In the genomic region with DNA sequence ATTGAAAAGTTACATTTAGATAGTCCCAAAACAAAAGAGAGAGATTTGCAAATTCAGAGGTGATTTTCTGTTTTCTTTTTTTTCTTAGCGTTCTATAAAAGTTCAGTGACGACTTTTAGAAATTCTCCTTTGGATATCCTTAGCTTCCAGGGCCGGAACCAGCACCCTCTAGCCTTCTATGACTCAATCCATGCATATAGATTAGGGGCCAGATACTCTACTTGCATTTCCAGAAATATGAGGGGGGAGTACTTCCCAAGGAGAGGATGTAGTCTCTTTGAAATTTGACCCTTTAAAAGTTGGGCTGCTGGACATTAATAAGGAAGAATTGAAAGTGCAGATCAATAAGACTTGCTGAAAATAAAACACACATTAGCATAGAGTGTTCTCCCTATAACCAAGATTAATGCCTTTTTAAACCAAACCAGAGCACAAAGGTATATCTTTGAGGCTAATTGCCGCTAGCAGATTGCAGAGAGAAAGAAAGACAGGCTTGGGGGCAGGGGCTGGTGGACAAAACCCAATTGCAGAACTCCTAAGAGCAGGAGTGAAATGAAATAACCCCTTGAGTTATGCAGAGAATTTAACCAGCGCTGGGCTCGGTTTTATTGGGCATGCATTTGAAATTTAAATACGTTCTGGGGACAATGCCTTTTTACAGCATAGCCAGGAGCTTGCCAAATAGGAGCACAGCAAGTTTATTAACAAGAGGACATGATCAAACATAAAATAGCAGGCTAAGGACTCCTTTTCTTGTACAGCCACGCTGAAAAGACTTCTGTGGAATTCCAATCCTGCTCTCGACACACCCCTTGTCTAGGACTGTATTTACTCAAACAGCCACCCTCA, we compare ENCODE assay signal across 1 cellular context.
TF ChIP-seq lines count a peak whose summit lies in the region.

No MANE protein-coding gene starts in this region.

TF ChIP-seq in HEK293, 187 proteins besides CTCF, POLR2A, EP300 and RAD21:
- TF ChIP-seq, protein P1, sequence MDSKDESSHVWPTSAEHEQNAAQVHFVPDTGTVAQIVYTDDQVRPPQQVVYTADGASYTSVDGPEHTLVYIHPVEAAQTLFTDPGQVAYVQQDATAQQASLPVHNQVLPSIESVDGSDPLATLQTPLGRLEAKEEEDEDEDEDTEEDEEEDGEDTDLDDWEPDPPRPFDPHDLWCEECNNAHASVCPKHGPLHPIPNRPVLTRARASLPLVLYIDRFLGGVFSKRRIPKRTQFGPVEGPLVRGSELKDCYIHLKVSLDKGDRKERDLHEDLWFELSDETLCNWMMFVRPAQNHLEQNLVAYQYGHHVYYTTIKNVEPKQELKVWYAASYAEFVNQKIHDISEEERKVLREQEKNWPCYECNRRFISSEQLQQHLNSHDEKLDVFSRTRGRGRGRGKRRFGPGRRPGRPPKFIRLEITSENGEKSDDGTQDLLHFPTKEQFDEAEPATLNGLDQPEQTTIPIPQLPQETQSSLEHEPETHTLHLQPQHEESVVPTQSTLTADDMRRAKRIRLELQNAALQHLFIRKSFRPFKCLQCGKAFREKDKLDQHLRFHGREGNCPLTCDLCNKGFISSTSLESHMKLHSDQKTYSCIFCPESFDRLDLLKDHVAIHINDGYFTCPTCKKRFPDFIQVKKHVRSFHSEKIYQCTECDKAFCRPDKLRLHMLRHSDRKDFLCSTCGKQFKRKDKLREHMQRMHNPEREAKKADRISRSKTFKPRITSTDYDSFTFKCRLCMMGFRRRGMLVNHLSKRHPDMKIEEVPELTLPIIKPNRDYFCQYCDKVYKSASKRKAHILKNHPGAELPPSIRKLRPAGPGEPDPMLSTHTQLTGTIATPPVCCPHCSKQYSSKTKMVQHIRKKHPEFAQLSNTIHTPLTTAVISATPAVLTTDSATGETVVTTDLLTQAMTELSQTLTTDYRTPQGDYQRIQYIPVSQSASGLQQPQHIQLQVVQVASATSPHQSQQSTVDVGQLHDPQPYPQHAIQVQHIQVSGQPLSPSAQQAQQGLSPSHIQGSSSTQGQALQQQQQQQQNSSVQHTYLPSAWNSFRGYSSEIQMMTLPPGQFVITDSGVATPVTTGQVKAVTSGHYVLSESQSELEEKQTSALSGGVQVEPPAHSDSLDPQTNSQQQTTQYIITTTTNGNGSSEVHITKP (tag by site-specific recombination; IDR thresholded peaks at IDR 0.05), result peak; percentile 69
- TF ChIP-seq ZNF629 (tag by site-specific recombination; IDR thresholded peaks at IDR 0.05), result 0 out of 2 replicates have a peak, but pooled peaks have one; percentile 15
- TF ChIP-seq ZNF544 (tag by site-specific recombination; IDR thresholded peaks at IDR 0.05), result no peak
- peak; percentile 78 for TF ChIP-seq ZBTB17 (tag by site-specific recombination; IDR thresholded peaks at IDR 0.05)
- no peak for TF ChIP-seq ZNF558 (tag by site-specific recombination; IDR thresholded peaks at IDR 0.05)
- peak; percentile 74; the same call in 1 of the 2 replicates for TF ChIP-seq ZNF394 (tag by site-specific recombination; IDR thresholded peaks at IDR 0.05; ENCODE audit: borderline replicate concordance)
- TF ChIP-seq ZBTB48 (tag by site-specific recombination; IDR thresholded peaks at IDR 0.05), result 0 out of 2 replicates have a peak, but pooled peaks have one; percentile 18
- TF ChIP-seq, protein P2, sequence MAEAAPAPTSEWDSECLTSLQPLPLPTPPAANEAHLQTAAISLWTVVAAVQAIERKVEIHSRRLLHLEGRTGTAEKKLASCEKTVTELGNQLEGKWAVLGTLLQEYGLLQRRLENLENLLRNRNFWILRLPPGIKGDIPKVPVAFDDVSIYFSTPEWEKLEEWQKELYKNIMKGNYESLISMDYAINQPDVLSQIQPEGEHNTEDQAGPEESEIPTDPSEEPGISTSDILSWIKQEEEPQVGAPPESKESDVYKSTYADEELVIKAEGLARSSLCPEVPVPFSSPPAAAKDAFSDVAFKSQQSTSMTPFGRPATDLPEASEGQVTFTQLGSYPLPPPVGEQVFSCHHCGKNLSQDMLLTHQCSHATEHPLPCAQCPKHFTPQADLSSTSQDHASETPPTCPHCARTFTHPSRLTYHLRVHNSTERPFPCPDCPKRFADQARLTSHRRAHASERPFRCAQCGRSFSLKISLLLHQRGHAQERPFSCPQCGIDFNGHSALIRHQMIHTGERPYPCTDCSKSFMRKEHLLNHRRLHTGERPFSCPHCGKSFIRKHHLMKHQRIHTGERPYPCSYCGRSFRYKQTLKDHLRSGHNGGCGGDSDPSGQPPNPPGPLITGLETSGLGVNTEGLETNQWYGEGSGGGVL (tag by site-specific recombination; IDR thresholded peaks at IDR 0.05), result peak; percentile 29; the same call in 1 of the 2 replicates
- peak; percentile 85 for TF ChIP-seq HOXD13 (CRISPR knock-in tag; IDR thresholded peaks at IDR 0.05; ENCODE audit: borderline replicate concordance)
- TF ChIP-seq, protein P3, sequence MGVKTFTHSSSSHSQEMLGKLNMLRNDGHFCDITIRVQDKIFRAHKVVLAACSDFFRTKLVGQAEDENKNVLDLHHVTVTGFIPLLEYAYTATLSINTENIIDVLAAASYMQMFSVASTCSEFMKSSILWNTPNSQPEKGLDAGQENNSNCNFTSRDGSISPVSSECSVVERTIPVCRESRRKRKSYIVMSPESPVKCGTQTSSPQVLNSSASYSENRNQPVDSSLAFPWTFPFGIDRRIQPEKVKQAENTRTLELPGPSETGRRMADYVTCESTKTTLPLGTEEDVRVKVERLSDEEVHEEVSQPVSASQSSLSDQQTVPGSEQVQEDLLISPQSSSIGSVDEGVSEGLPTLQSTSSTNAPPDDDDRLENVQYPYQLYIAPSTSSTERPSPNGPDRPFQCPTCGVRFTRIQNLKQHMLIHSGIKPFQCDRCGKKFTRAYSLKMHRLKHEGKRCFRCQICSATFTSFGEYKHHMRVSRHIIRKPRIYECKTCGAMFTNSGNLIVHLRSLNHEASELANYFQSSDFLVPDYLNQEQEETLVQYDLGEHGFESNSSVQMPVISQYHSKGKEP (tag by site-specific recombination; IDR thresholded peaks at IDR 0.05), result 0 out of 2 replicates have a peak, but pooled peaks have one; percentile 13
TF ChIP-seq in HEK293: peak in this region for 8.
